Comparison of ENCODE assay signal across 8 cellular contexts in the genomic region with DNA sequence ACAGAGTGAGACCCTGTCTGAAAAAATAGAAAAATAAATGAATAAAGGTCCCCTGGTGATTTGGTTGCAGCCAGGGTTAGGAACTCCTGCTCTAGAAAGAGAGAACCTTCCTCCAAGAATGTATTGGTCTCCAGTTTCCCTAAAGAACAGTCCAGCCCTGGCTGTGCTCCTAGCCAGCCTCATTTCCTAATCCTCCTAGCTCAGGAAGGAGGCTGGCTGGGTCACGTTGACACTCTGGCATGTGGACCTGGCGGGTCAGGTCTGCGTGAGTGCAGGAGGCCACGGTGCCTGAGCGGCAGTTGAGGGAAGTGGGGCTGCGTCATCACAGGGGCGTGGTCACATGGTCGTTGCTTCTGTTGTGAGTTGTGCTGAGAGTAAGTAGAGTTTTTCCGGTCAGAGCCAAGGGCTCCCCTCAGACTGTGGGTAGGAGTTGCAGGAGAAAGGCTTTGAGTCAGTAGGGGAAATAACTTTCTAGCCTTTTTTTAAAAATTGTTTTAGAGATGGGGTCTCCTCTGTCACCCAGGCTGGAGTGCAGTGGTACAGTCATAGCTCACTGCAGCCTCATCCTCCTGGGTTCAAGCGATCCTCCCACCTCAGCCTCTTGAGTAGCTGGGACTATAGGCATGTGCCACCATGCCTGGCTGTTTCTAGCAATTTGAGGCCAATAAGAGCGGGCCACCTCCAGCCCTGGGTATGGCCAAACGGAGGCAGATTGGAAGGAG.
A peak's percentile ranks its signal among the peaks of the same experiment; 100 is the strongest.
DNase-seq lines count a peak whose midpoint lies in the region; ATAC-seq and TF ChIP-seq lines count a peak whose summit lies in the region.

No MANE protein-coding gene starts in this region.

- no peaks in the 10 kb centered on the region; the same call in 1 of the 2 replicates for H3F3A ChIP-seq in GM23338 (replicated peaks; ENCODE audit: low read depth)

- H2AFZ ChIP-seq in GM23338, result no peak overlapping the region

- TF ChIP-seq POLR2A in erythroblast (IDR thresholded peaks at IDR 0.05; ENCODE audit: low read length), result no peak
- no peak for TF ChIP-seq POLR2A in suprapubic skin (IDR thresholded peaks at IDR 0.05)

- H3K36me3 ChIP-seq in Caco-2 (ENCODE audit: control insufficient read depth, insufficient read depth, low read length) (no peaks in the 10 kb centered on the region), GM23338 (ENCODE audit: insufficient read depth) (no peaks in the 10 kb centered on the region), suprapubic skin (no peaks in the 10 kb centered on the region)

- no peak overlapping the region for H3K4me3 ChIP-seq in Caco-2 (ENCODE audit: low read depth, low read length)
- H3K4me3 ChIP-seq in GM23338, result no peak overlapping the region
- no peak overlapping the region for H3K4me3 ChIP-seq in suprapubic skin

- no peak overlapping the region for H3K27ac ChIP-seq in GM23338 (ENCODE audit: low read depth)
- H3K27ac ChIP-seq in suprapubic skin, result no peak overlapping the region

- H3K9me3 Mint-ChIP-seq in Caco-2 (ENCODE audit: unreplicated experiment) (no peaks in the 10 kb centered on the region), GM23338 (no peaks in the 10 kb centered on the region; the same call in 2 of the 3 replicates)

- no peak for TF ChIP-seq CTCF in Caco-2 (IDR thresholded peaks at IDR 0.05; ENCODE audit: insufficient read depth in 1 of 2, low read depth in 1 of 2, low read length in 1 of 2, severe bottlenecking in 1 of 2, unreplicated experiment in 1 of 2)
- TF ChIP-seq CTCF in GM23338 (conservative IDR thresholded peaks at IDR 0.05; ENCODE audit: low read depth in 2 of 2), result no peak
- TF ChIP-seq CTCF in suprapubic skin (IDR thresholded peaks at IDR 0.05), result no peak

- H3K27me3 ChIP-seq in Caco-2 (replicated peaks; ENCODE audit: control insufficient read depth, insufficient read depth, low read length), result no peaks in the 10 kb centered on the region
- no peaks in the 10 kb centered on the region for H3K27me3 ChIP-seq in GM23338 (ENCODE audit: insufficient read depth)
- no peaks in the 10 kb centered on the region for H3K27me3 ChIP-seq in suprapubic skin

- peak overlapping the region; percentile 85 for H3K27ac Mint-ChIP-seq in Caco-2 (ENCODE audit: unreplicated experiment)
- H3K27ac Mint-ChIP-seq in GM23338, result no peak overlapping the region

- TF ChIP-seq EP300 in suprapubic skin (IDR thresholded peaks at IDR 0.05), result no peak

- H3K4me1 ChIP-seq in Caco-2 (peaks cover 37% of the 10 kb centered on the region), GM23338 (ENCODE audit: insufficient read depth) (peaks cover 38% of the 10 kb centered on the region), suprapubic skin (peaks cover 60% of the 10 kb centered on the region)

- H3K4me2 ChIP-seq in GM23338, result no peak overlapping the region

- no peaks in the 10 kb centered on the region for H3K79me2 ChIP-seq in GM23338 (replicated peaks; ENCODE audit: insufficient read depth)

- POLR2A ChIA-PET in Caco-2 (lab: Charles Lee), result no interaction called here

- H3K4me3 Mint-ChIP-seq in Caco-2 (ENCODE audit: unreplicated experiment), result peak overlapping the region; percentile 44
- no peak overlapping the region; the same call in 2 of the 3 replicates for H3K4me3 Mint-ChIP-seq in GM23338

- peaks cover 14% of the 10 kb centered on the region for H3K36me3 Mint-ChIP-seq in Caco-2 (ENCODE audit: insufficient read depth, unreplicated experiment)
- H3K36me3 Mint-ChIP-seq in GM23338 (ENCODE audit: low read depth), result peaks cover 5% of the 10 kb centered on the region; the same call in 2 of the 3 replicates

- intact Hi-C loops in Caco-2 (cut with micrococcal nuclease; ENCODE audit: unreplicated experiment), result loop anchor here (5.0 kb wide), 1 partner anchor 306 kb away; a partner anchor contains a TSS

- no TSS peak for BruUV-seq in Caco-2 (replicated peaks; lab: Mats Ljungman, UMichigan)

- no peaks in the 10 kb centered on the region for H3K9me3 ChIP-seq in Caco-2
- H3K9me3 ChIP-seq in suprapubic skin, result no peaks in the 10 kb centered on the region

- H3K4me1 Mint-ChIP-seq in Caco-2 (ENCODE audit: low read depth, unreplicated experiment), result peaks cover 8% of the 10 kb centered on the region
- peaks cover 65% of the 10 kb centered on the region for H3K4me1 Mint-ChIP-seq in GM23338

- ATAC-seq in GM23338, result 0 out of 3 replicates have a peak, but pooled peaks have one; percentile 4

- DNase-seq in Caco-2, result peak; percentile 82 to 90
- no peak for DNase-seq in GM23338 (ENCODE audit: low spot score)
- DNase-seq in NCI-H510A (lab: John Stamatoyannopoulos, UW), result peak; percentile 63
- DNase-seq in activated CD8-positive, alpha-beta memory T cell treated with anti-CD3 and anti-CD28 coated beads, Interleukin-2, amount 50 U/mL, for 4 hours, result peak; percentile 80
- DNase-seq in erythroblast (lab: John Stamatoyannopoulos, UW), result peak; percentile 78
- DNase-seq in nucleus accumbens (lab: John Stamatoyannopoulos, UW), result peak in 30 of 56 donors; percentile 7 to 61 (median 28)
- peak; percentile 93 to 95 for DNase-seq in suprapubic skin (ENCODE audit: low spot score in 2 of 2)
- DNase-seq in NCI-H2171 treated with DMSO at 0.1 percent for 48 hours (lab: John Stamatoyannopoulos, UW), result no peak

- no peaks in the 10 kb centered on the region for H4K20me1 ChIP-seq in GM23338 (replicated peaks; ENCODE audit: insufficient read depth)

- no peaks in the 10 kb centered on the region for H3K27me3 Mint-ChIP-seq in Caco-2 (ENCODE audit: insufficient read depth, unreplicated experiment)
- peaks cover 33% of the 10 kb centered on the region for H3K27me3 Mint-ChIP-seq in GM23338 (ENCODE audit: insufficient read depth, low read depth, poor library complexity)

- H3K9me2 ChIP-seq in GM23338 (ENCODE audit: insufficient read depth), result no peaks in the 10 kb centered on the region

- 13% methylated on average over 10 of the region's 12 CpGs for whole genome bisulfite sequencing in suprapubic skin

- CTCF ChIA-PET in Caco-2 (lab: Charles Lee), result interaction anchor here (0.6 to 2.5 kb wide), 5 partner anchors 9 to 191 kb away, joined by 3 to 11 read pairs (median 9); no protein-coding TSS in a partner anchor

TF ChIP-seq in GM23338, 12 proteins besides CTCF, POLR2A, EP300 and RAD21 (continues in another document):
- TF ChIP-seq EZH2phosphoT487 (IDR thresholded peaks at IDR 0.05; ENCODE audit: unreplicated experiment), result no peak
- no peak for TF ChIP-seq ZNF331 (CRISPR knock-in tag; IDR thresholded peaks at IDR 0.05; ENCODE audit: low read depth)
- TF ChIP-seq, protein P1, sequence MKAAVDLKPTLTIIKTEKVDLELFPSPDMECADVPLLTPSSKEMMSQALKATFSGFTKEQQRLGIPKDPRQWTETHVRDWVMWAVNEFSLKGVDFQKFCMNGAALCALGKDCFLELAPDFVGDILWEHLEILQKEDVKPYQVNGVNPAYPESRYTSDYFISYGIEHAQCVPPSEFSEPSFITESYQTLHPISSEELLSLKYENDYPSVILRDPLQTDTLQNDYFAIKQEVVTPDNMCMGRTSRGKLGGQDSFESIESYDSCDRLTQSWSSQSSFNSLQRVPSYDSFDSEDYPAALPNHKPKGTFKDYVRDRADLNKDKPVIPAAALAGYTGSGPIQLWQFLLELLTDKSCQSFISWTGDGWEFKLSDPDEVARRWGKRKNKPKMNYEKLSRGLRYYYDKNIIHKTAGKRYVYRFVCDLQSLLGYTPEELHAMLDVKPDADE (IDR thresholded peaks at IDR 0.05), result no peak
- no peak for TF ChIP-seq ZNF114 (CRISPR knock-in tag; IDR thresholded peaks at IDR 0.05)
- no peak for TF ChIP-seq POLR2AphosphoS5 (IDR thresholded peaks at IDR 0.05; ENCODE audit: low read depth)
- no peak for TF ChIP-seq STAT1 (IDR thresholded peaks at IDR 0.05; ENCODE audit: unreplicated experiment)
- no peak for TF ChIP-seq EZH2 (IDR thresholded peaks at IDR 0.05; ENCODE audit: low read depth, unreplicated experiment)

Comparison
In these comparisons a context has a peak if more than half of its experiments do, and no peak if none do; other contexts are left out.
1. DNase-seq: peak in Caco-2 (2 of 2), NCI-H510A (single experiment), activated CD8-positive, alpha-beta memory T cell treated with anti-CD3 and anti-CD28 coated beads, Interleukin-2, amount 50 U/mL, for 4 hours (single experiment), erythroblast (2 of 2), nucleus accumbens (30 of 56) and suprapubic skin (2 of 2); none in GM23338 (single experiment) and NCI-H2171 treated with DMSO at 0.1 percent for 48 hours (single experiment).